26 cellular contexts compared by ENCODE assay signal in the genomic region with DNA sequence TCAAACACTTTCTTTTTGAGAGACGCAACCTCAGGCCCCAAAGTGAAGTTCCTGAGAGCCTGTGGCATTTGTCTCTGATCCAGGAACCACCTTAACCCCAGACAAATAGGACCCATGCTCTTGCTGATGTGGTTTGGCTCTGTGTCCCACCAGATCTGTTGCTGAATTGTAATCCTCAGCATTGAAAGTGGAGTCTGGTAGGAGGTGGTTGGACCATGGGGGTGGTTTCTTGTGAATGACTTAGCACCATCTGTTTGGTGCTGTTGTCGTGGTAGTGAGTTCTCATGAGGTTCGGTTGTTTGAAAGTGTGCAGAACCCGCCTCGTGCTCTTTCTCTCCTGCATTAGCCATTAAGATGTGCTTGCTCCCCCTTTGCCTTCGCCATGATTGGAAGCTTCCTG.
DNase-seq lines count a peak whose midpoint lies in the region; ATAC-seq and TF ChIP-seq lines count a peak whose summit lies in the region.
"Had no signal": no experiment of that assay in that cellular context is flagged by ENCODE, and none has a peak within 500 bp of the region (broad histone marks: within the 10 kb centered on the region; RNA-seq: fewer than 3 reads in every experiment).

No MANE protein-coding gene starts in this region.

- peak overlapping the region; percentile 16 for H3K27ac Mint-ChIP-seq in activated T-helper 17 cell treated with anti-CD3 and anti-CD28 coated beads, Interleukin-2, amount 50 U/mL, for 72 hours
- H3K27ac Mint-ChIP-seq: IgD-negative memory B cell had no signal

- H3K4ac ChIP-seq in mesenchymal stem cell (ENCODE audit: low read depth in 1 of 2, low read length in 2 of 2) = no peak overlapping the region

- H3K36me3 ChIP-seq in smooth muscle cell (ENCODE audit: low read depth) = no peaks in the 10 kb centered on the region
- no peaks in the 10 kb centered on the region for H3K36me3 ChIP-seq in stomach
- no peaks in the 10 kb centered on the region for H3K36me3 ChIP-seq in mesenchymal stem cell (ENCODE audit: control insufficient read depth in 1 of 2, insufficient read depth in 2 of 2, low read depth in 1 of 2, low read length in 2 of 2)
- H3K36me3 ChIP-seq: BE2C had no signal

- no peak overlapping the region for H4K8ac ChIP-seq in mesenchymal stem cell (ENCODE audit: low read length)

- H3K9ac ChIP-seq in smooth muscle cell (ENCODE audit: low read depth) = no peak overlapping the region
- no peak overlapping the region for H3K9ac ChIP-seq in mesenchymal stem cell (ENCODE audit: low read length)

- no peak overlapping the region for H2BK120ac ChIP-seq in mesenchymal stem cell (ENCODE audit: low read depth, low read length)

- no peak overlapping the region for H3K4me3 ChIP-seq in smooth muscle cell
- H3K4me3 ChIP-seq in stomach = no peak overlapping the region
- H3K4me3 ChIP-seq in mesenchymal stem cell (ENCODE audit: insufficient read depth in 1 of 2, low read depth in 1 of 2, low read length in 2 of 2) = no peak overlapping the region
- H3K4me3 ChIP-seq: SK-N-MC had no signal

- peaks cover 15% of the 10 kb centered on the region for H3K79me2 ChIP-seq in smooth muscle cell (ENCODE audit: low read depth)

- no peak for TF ChIP-seq CTCF in smooth muscle cell (IDR thresholded peaks at IDR 0.05; ENCODE audit: borderline replicate concordance, insufficient read depth, poor library complexity, severe bottlenecking)
- no peak for TF ChIP-seq CTCF in stomach (IDR thresholded peaks at IDR 0.05)

- H3K4me1 ChIP-seq in smooth muscle cell (ENCODE audit: low read depth) (peaks cover 18% of the 10 kb centered on the region), stomach (peaks cover 0 to 14% (median 2%) of the 10 kb centered on the region in 4 donors), mesenchymal stem cell (ENCODE audit: control insufficient read depth, insufficient read depth, low read depth, low read length) (peaks cover 2% of the 10 kb centered on the region)
- H3K4me1 ChIP-seq: BE2C had no signal

- H2AK5ac ChIP-seq in mesenchymal stem cell (ENCODE audit: low read length, severe bottlenecking) = no peak overlapping the region

- no peak overlapping the region for H2BK15ac ChIP-seq in mesenchymal stem cell (ENCODE audit: low read depth, poor library complexity, severe bottlenecking)

- WGBS in smooth muscle cell (ENCODE audit: low lambda C conversion rate) = 93% methylated on average over 6 of the region's 6 CpGs
- WGBS in stomach, 5 donors = 95 to 97% (median 95%) methylated on average over 6 of the region's 6 CpGs
- 91% methylated on average over 6 of the region's 6 CpGs for WGBS in mesenchymal stem cell

- H2AFZ ChIP-seq in smooth muscle cell (ENCODE audit: low read depth) (no peak overlapping the region), mesenchymal stem cell (ENCODE audit: low read depth, low read length) (no peak overlapping the region)

- no peak overlapping the region for H2BK12ac ChIP-seq in mesenchymal stem cell (ENCODE audit: low read length in 2 of 2)

- H2BK5ac ChIP-seq in mesenchymal stem cell (ENCODE audit: low read depth, low read length, poor library complexity, severe bottlenecking) = no peak overlapping the region

- no peaks in the 10 kb centered on the region for H3K27me3 ChIP-seq in smooth muscle cell (ENCODE audit: low read depth)
- no peaks in the 10 kb centered on the region for H3K27me3 ChIP-seq in stomach
- peaks cover 0 to 10% of the 10 kb centered on the region in 2 experiments for H3K27me3 ChIP-seq in mesenchymal stem cell (ENCODE audit: control insufficient read depth in 1 of 2, insufficient read depth in 1 of 2, low read length in 2 of 2)
- H3K27me3 ChIP-seq: BE2C had no signal

- H3K4me1 Mint-ChIP-seq in activated T-helper 17 cell treated with anti-CD3 and anti-CD28 coated beads, Interleukin-2, amount 50 U/mL, for 72 hours = peaks cover 18% of the 10 kb centered on the region

- H3K4me2 ChIP-seq in smooth muscle cell = no peak overlapping the region
- no peak overlapping the region for H3K4me2 ChIP-seq in mesenchymal stem cell (ENCODE audit: low read length, poor library complexity, severe bottlenecking)

- peaks cover 4% of the 10 kb centered on the region for H4K20me1 ChIP-seq in smooth muscle cell (ENCODE audit: low read depth)

- H3K36me3 Mint-ChIP-seq in activated T-helper 17 cell treated with anti-CD3 and anti-CD28 coated beads, Interleukin-2, amount 50 U/mL, for 72 hours (ENCODE audit: low read depth) = peaks cover 52% of the 10 kb centered on the region

- TF ChIP-seq EP300 in stomach (IDR thresholded peaks at IDR 0.05) = no peak

- peaks cover 8% of the 10 kb centered on the region for H3F3A ChIP-seq in smooth muscle cell (ENCODE audit: low read depth)

- DNase-seq in activated CD8-positive, alpha-beta memory T cell treated with anti-CD3 and anti-CD28 coated beads, Interleukin-2, amount 50 U/mL, for 48 hours = peak; percentile 12
- no peak for DNase-seq in activated CD8-positive, alpha-beta memory T cell treated with anti-CD3 and anti-CD28 coated beads for 24 hours
- no peak for DNase-seq in smooth muscle cell (lab: John Stamatoyannopoulos, UW; ENCODE audit: unreplicated experiment)
- DNase-seq in NCI-H2029 treated with DMSO at 0.1 percent for 48 hours (lab: John Stamatoyannopoulos, UW) = no peak
- DNase-seq in stomach = no peak
- no peak for DNase-seq in mesenchymal stem cell
- DNase-seq: 8988T; ACHN; BE2C; CD4-positive, CD25-positive, alpha-beta regulatory T cell; COR-L47; DMS53; GOT3; HCEC 1CT; NCI-H1092; NCI-H1417 treated with DMSO at 0.1 percent for 48 hours; NCI-H1694 treated with DMSO at 0.1 percent for 48 hours; NCI-H2081 treated with DMSO at 0.1 percent for 48 hours; NCI-H2171 treated with DMSO at 0.1 percent for 48 hours; NCI-H345; NCI-H524; NCI-H774; SIG-M5 had no signal

- H3K27ac ChIP-seq in smooth muscle cell (ENCODE audit: low read depth) (peak overlapping the region; percentile 77), stomach (no peak overlapping the region), mesenchymal stem cell (ENCODE audit: low read length, poor library complexity, severe bottlenecking) (no peak overlapping the region)
- H3K27ac ChIP-seq: SK-N-MC had no signal

- H3K4me3 Mint-ChIP-seq in activated T-helper 17 cell treated with anti-CD3 and anti-CD28 coated beads, Interleukin-2, amount 50 U/mL, for 72 hours = no peak overlapping the region
- H3K4me3 Mint-ChIP-seq: CD4-positive, CD25-positive, alpha-beta regulatory T cell; IgD-negative memory B cell had no signal

- no peak overlapping the region for H4K91ac ChIP-seq in mesenchymal stem cell (ENCODE audit: low read length)

- H3K23ac ChIP-seq in mesenchymal stem cell (ENCODE audit: low read length in 2 of 2) = no peak overlapping the region

- no peak overlapping the region for H3K18ac ChIP-seq in mesenchymal stem cell (ENCODE audit: low read depth in 1 of 2, low read length in 2 of 2)

- no peaks in the 10 kb centered on the region for H3K9me3 Mint-ChIP-seq in activated T-helper 17 cell treated with anti-CD3 and anti-CD28 coated beads, Interleukin-2, amount 50 U/mL, for 72 hours
- H3K9me3 Mint-ChIP-seq: IgD-negative memory B cell had no signal

- TF ChIP-seq POLR2A in stomach (IDR thresholded peaks at IDR 0.05) = no peak

- intact Hi-C loops in stomach (cut with DNase I; ENCODE audit: low total_unique reads) = no loop called here

- no peaks in the 10 kb centered on the region for H3K27me3 Mint-ChIP-seq in activated T-helper 17 cell treated with anti-CD3 and anti-CD28 coated beads, Interleukin-2, amount 50 U/mL, for 72 hours
- H3K27me3 Mint-ChIP-seq: CD4-positive, CD25-positive, alpha-beta regulatory T cell; IgD-negative memory B cell had no signal

- H3K14ac ChIP-seq in mesenchymal stem cell (ENCODE audit: low read length in 2 of 2) = no peak overlapping the region

- H3K9me3 ChIP-seq in smooth muscle cell (replicated peaks; ENCODE audit: low read depth) = no peaks in the 10 kb centered on the region
- no peaks in the 10 kb centered on the region for H3K9me3 ChIP-seq in stomach
- no peaks in the 10 kb centered on the region for H3K9me3 ChIP-seq in mesenchymal stem cell (ENCODE audit: control insufficient read depth, low read length)
- H3K9me3 ChIP-seq: BE2C had no signal

- H3K79me1 ChIP-seq in mesenchymal stem cell (replicated peaks; ENCODE audit: low read length, poor library complexity, severe bottlenecking) = no peaks in the 10 kb centered on the region

- ATAC-seq in activated T-helper 17 cell treated with anti-CD3 and anti-CD28 coated beads, Interleukin-2, amount 50 U/mL, for 72 hours (replicated peaks) = no peak
